ENCODE assay signal across 11 cellular contexts in the genomic region with DNA sequence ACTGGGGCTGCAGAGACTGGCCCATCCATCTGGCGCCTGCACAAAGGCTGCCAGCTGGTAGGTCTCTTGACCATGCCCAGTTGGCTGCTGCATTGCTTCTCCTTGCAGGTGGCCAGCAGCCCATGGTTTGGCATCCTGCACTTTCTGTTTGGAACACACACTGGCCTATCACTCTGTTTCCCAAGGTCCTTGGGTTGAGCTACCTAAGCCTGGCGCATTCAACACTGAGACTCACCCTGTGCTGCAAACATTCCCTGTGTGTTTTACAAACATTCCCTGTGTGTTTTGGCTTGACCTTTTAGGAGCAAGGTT. TPM values are rescaled to one million over a fixed set of nuclear protein-coding genes. Genes with fewer than 3 reads are reported as not detected.
DNase-seq lines count a peak whose midpoint lies in the region; ATAC-seq and TF ChIP-seq lines count a peak whose summit lies in the region.
"Had no signal": no experiment of that assay in that cellular context is flagged by ENCODE, and none has a peak within 500 bp of the region (broad histone marks: within the 10 kb centered on the region; RNA-seq: fewer than 3 reads in every experiment).

No MANE protein-coding gene starts in this region.

- H3K9ac ChIP-seq in skeletal muscle satellite cell (ENCODE audit: low read depth, low read length) (no peak overlapping the region), H9 (ENCODE audit: extremely low read depth, insufficient read length, low read length) (no peak overlapping the region)

- no peak overlapping the region for H4K5ac ChIP-seq in H9 (ENCODE audit: insufficient read length, low read depth, low read length)

- DNase-seq in GM23338 (ENCODE audit: low spot score), result no peak
- DNase-seq in T-cell, result no peak
- no peak for DNase-seq in glutamatergic neuron
- DNase-seq in H9, result no peak
- no peak for DNase-seq in activated CD8-positive, alpha-beta memory T cell treated with anti-CD3 and anti-CD28 coated beads, Interleukin-2, amount 10 ng/mL, durations not matched to agents 7 days and 5 days
- DNase-seq: activated CD8-positive, alpha-beta memory T cell treated with anti-CD3 and anti-CD28 coated beads for 24 hours had no signal

- H3K9me3 Mint-ChIP-seq in GM23338 (no peaks in the 10 kb centered on the region), T-cell (no peaks in the 10 kb centered on the region), glutamatergic neuron (ENCODE audit: unreplicated experiment) (peaks cover 17% of the 10 kb centered on the region), H9 (no peaks in the 10 kb centered on the region)
- no peaks in the 10 kb centered on the region for H3K9me3 Mint-ChIP-seq in activated CD8-positive, alpha-beta memory T cell treated with anti-CD3 and anti-CD28 coated beads, Interleukin-2, amount 10 ng/mL, durations not matched to agents 7 days and 5 days (ENCODE audit: low read depth)
- H3K9me3 Mint-ChIP-seq: IgD-negative memory B cell had no signal

- WGBS in H9 (ENCODE audit: extremely low coverage, insufficient read length, low lambda C conversion rate), result no CpG with 5 or more reads among the region's 2 CpGs

- H3K4me3 ChIP-seq in GM23338 (no peak overlapping the region), skeletal muscle satellite cell (ENCODE audit: low read length) (peak overlapping the region; percentile 53)
- H3K4me3 ChIP-seq: SJSA1 had no signal

- no peaks in the 10 kb centered on the region for H3K9me2 ChIP-seq in GM23338 (ENCODE audit: insufficient read depth)

- H3K27ac ChIP-seq in GM23338 (ENCODE audit: low read depth), result peak overlapping the region; percentile 66; the same call in 1 of the 2 replicates
- H3K27ac ChIP-seq in H9 (ENCODE audit: insufficient read length, low read depth, low read length), result no peak overlapping the region
- H3K27ac ChIP-seq: SJSA1 had no signal

- H3T11ph ChIP-seq in H9 (ENCODE audit: low read length), result no peak overlapping the region

- 0 out of 2 replicates have a peak overlapping the region, but pooled peaks have one; percentile 2 for H3K27ac Mint-ChIP-seq in GM23338
- H3K27ac Mint-ChIP-seq in T-cell, result peak overlapping the region; percentile 62 to 85
- H3K27ac Mint-ChIP-seq in glutamatergic neuron (ENCODE audit: unreplicated experiment), result peak overlapping the region; percentile 63
- H3K27ac Mint-ChIP-seq in H9, result peak overlapping the region in 1 of 3 experiments; percentile 9; a peak in 1 of 7 replicates
- H3K27ac Mint-ChIP-seq in activated CD8-positive, alpha-beta memory T cell treated with anti-CD3 and anti-CD28 coated beads, Interleukin-2, amount 10 ng/mL, durations not matched to agents 7 days and 5 days, result no peak overlapping the region

- H3K79me1 ChIP-seq in H9 (ENCODE audit: insufficient read depth, low read depth, low read length, poor library complexity, severe bottlenecking), result peaks cover 11% of the 10 kb centered on the region

- H4K8ac ChIP-seq in H9 (replicated peaks; ENCODE audit: insufficient read length, low read depth, low read length), result no peak overlapping the region

- no peaks in the 10 kb centered on the region for H3K23me2 ChIP-seq in H9 (ENCODE audit: insufficient read length, low read depth, low read length, poor library complexity, severe bottlenecking)

- H3K4me1 Mint-ChIP-seq in GM23338 (peaks cover 32% of the 10 kb centered on the region), T-cell (peaks cover 64 to 65% (median 65%) of the 10 kb centered on the region in 3 donors), glutamatergic neuron (ENCODE audit: low read depth, unreplicated experiment) (peaks cover 48% of the 10 kb centered on the region), H9 (peaks cover 19 to 22% of the 10 kb centered on the region in 2 experiments)
- peaks cover 37% of the 10 kb centered on the region for H3K4me1 Mint-ChIP-seq in activated CD8-positive, alpha-beta memory T cell treated with anti-CD3 and anti-CD28 coated beads, Interleukin-2, amount 10 ng/mL, durations not matched to agents 7 days and 5 days

- H3K9me3 ChIP-seq in skeletal muscle satellite cell (replicated peaks; ENCODE audit: low read length), result no peaks in the 10 kb centered on the region
- H3K9me3 ChIP-seq in H9 (ENCODE audit: control insufficient read depth, low read depth, low read length), result no peaks in the 10 kb centered on the region
- H3K9me3 ChIP-seq: SJSA1 had no signal

- no peak overlapping the region for H3K4ac ChIP-seq in H9 (ENCODE audit: low read depth, low read length)

- H3K18ac ChIP-seq in H9 (ENCODE audit: insufficient read length, low read depth, low read length), result no peak overlapping the region

- no peaks in the 10 kb centered on the region for H3K27me3 ChIP-seq in GM23338 (ENCODE audit: insufficient read depth)
- no peaks in the 10 kb centered on the region for H3K27me3 ChIP-seq in skeletal muscle satellite cell (ENCODE audit: control insufficient read depth, insufficient read depth, low read length)
- no peaks in the 10 kb centered on the region for H3K27me3 ChIP-seq in H9 (ENCODE audit: insufficient read depth, low read length)
- H3K27me3 ChIP-seq: SJSA1 had no signal

- H3K27me3 Mint-ChIP-seq in GM23338 (ENCODE audit: insufficient read depth, low read depth, poor library complexity), result peaks cover 9% of the 10 kb centered on the region
- no peaks in the 10 kb centered on the region for H3K27me3 Mint-ChIP-seq in T-cell
- H3K27me3 Mint-ChIP-seq in glutamatergic neuron (ENCODE audit: unreplicated experiment), result peaks cover 14% of the 10 kb centered on the region
- no peaks in the 10 kb centered on the region for H3K27me3 Mint-ChIP-seq in H9 (ENCODE audit: low read depth)
- H3K27me3 Mint-ChIP-seq in activated CD8-positive, alpha-beta memory T cell treated with anti-CD3 and anti-CD28 coated beads, Interleukin-2, amount 10 ng/mL, durations not matched to agents 7 days and 5 days, result no peaks in the 10 kb centered on the region
- H3K27me3 Mint-ChIP-seq: IgD-negative memory B cell had no signal

- no peak for TF ChIP-seq CTCF in GM23338 (conservative IDR thresholded peaks at IDR 0.05; ENCODE audit: low read depth in 2 of 2)
- no peak for TF ChIP-seq CTCF in glutamatergic neuron (IDR thresholded peaks at IDR 0.05; ENCODE audit: partially characterized antibody, unreplicated experiment)
- no peak for TF ChIP-seq CTCF in H9 (conservative IDR thresholded peaks at IDR 0.05)

- H3K4me1 ChIP-seq in GM23338 (ENCODE audit: insufficient read depth), result peaks cover 25% of the 10 kb centered on the region
- peaks cover 71% of the 10 kb centered on the region for H3K4me1 ChIP-seq in skeletal muscle satellite cell (ENCODE audit: control insufficient read depth, insufficient read depth, low read length)
- peaks cover 8% of the 10 kb centered on the region; the same call in 1 of the 2 replicates for H3K4me1 ChIP-seq in H9 (ENCODE audit: insufficient read depth, low read length)

- H2BK15ac ChIP-seq in H9 (ENCODE audit: low read depth, low read length), result no peak overlapping the region

- CTCF ChIA-PET in T-cell (lab: Charles Lee), result no interaction called here
- CTCF ChIA-PET in activated CD8-positive, alpha-beta memory T cell treated with anti-CD3 and anti-CD28 coated beads, Interleukin-2, amount 10 ng/mL, durations not matched to agents 7 days and 5 days (lab: Charles Lee), result no interaction called here

- no peak overlapping the region for H3K56ac ChIP-seq in H9 (ENCODE audit: insufficient read length, low read depth, low read length)

- POLR2A ChIA-PET in T-cell (lab: Charles Lee), result no interaction called here

- H3K23ac ChIP-seq in H9 (ENCODE audit: insufficient read length, low read depth, low read length), result no peak overlapping the region

- no peak overlapping the region for H2BK20ac ChIP-seq in H9 (ENCODE audit: low read depth, low read length, poor library complexity, severe bottlenecking)

- H3K4me3 Mint-ChIP-seq in GM23338, result no peak overlapping the region
- H3K4me3 Mint-ChIP-seq in T-cell, result peak overlapping the region in 1 of 3 donors; percentile 73
- H3K4me3 Mint-ChIP-seq in glutamatergic neuron (ENCODE audit: unreplicated experiment), result peak overlapping the region; percentile 11
- H3K4me3 Mint-ChIP-seq in H9, result no peak overlapping the region
- no peak overlapping the region for H3K4me3 Mint-ChIP-seq in activated CD8-positive, alpha-beta memory T cell treated with anti-CD3 and anti-CD28 coated beads, Interleukin-2, amount 10 ng/mL, durations not matched to agents 7 days and 5 days

- H2BK120ac ChIP-seq in H9 (ENCODE audit: low read depth, low read length, poor library complexity, severe bottlenecking), result no peak overlapping the region

- H3K14ac ChIP-seq in H9 (ENCODE audit: insufficient read depth, low read length), result no peak overlapping the region

- no peak overlapping the region for H4K91ac ChIP-seq in H9 (ENCODE audit: insufficient read length, low read depth, low read length)

- ATAC-seq in GM23338, result no peak
- no peak for ATAC-seq in T-cell (replicated peaks in 1 of 4)
- no peak for ATAC-seq in GM19351 (IDR thresholded peaks at IDR 0.05; ENCODE audit: unreplicated experiment)
- no peak for ATAC-seq in activated CD8-positive, alpha-beta memory T cell treated with anti-CD3 and anti-CD28 coated beads, Interleukin-2, amount 10 ng/mL, durations not matched to agents 7 days and 5 days
- no peak for ATAC-seq in GM18909 (IDR thresholded peaks at IDR 0.05; ENCODE audit: poor library complexity, unreplicated experiment)

- H3K36me3 ChIP-seq in GM23338 (ENCODE audit: insufficient read depth) (peaks cover 13% of the 10 kb centered on the region), skeletal muscle satellite cell (ENCODE audit: insufficient read depth, low read length) (peaks cover 29% of the 10 kb centered on the region)

- H2AFZ ChIP-seq in GM23338 (no peak overlapping the region), H9 (ENCODE audit: low read length) (no peak overlapping the region)

- H2AK5ac ChIP-seq in H9 (ENCODE audit: insufficient read length, low read length), result no peak overlapping the region

- H3K4me2 ChIP-seq in GM23338 (no peak overlapping the region), skeletal muscle satellite cell (ENCODE audit: low read length) (peak overlapping the region; percentile 70), H9 (ENCODE audit: insufficient read depth, insufficient read length, low read length) (no peak overlapping the region)

- peaks cover 15% of the 10 kb centered on the region for H4K20me1 ChIP-seq in GM23338 (replicated peaks; ENCODE audit: insufficient read depth)
- H4K20me1 ChIP-seq in H9 (ENCODE audit: control insufficient read depth, insufficient read depth, insufficient read length), result no peaks in the 10 kb centered on the region

- peaks cover 4% of the 10 kb centered on the region; the same call in 1 of the 2 replicates for H3F3A ChIP-seq in GM23338 (replicated peaks; ENCODE audit: low read depth)

- H2BK5ac ChIP-seq in H9 (ENCODE audit: insufficient read length, low read length), result no peak overlapping the region

- H3K79me2 ChIP-seq in GM23338 (replicated peaks; ENCODE audit: insufficient read depth) (peaks cover 90% of the 10 kb centered on the region), H9 (ENCODE audit: insufficient read depth, low read length) (peaks cover 8% of the 10 kb centered on the region; the same call in 1 of the 2 replicates)

- no peak overlapping the region for H2BK12ac ChIP-seq in H9 (ENCODE audit: insufficient read length, low read depth, low read length)

- H3K36me3 Mint-ChIP-seq in GM23338 (ENCODE audit: low read depth) (peaks cover 35% of the 10 kb centered on the region), T-cell (peaks cover 28% of the 10 kb centered on the region), glutamatergic neuron (ENCODE audit: unreplicated experiment) (peaks cover 8% of the 10 kb centered on the region), H9 (ENCODE audit: insufficient read depth in 1 of 3, low read depth in 3 of 3) (peaks cover 19 to 44% (median 26%) of the 10 kb centered on the region in 3 experiments; a peak in 6 of 7 replicates)
- H3K36me3 Mint-ChIP-seq in activated CD8-positive, alpha-beta memory T cell treated with anti-CD3 and anti-CD28 coated beads, Interleukin-2, amount 10 ng/mL, durations not matched to agents 7 days and 5 days, result peaks cover 22% of the 10 kb centered on the region

RNA-seq across cellular contexts. Expression of a gene that starts 55.5 kb away (rescaled TPM):
- 0.54 TPM in 1 of 2 replicates, not detected in the other for total RNA-seq in GM23338 (2014; rRNA removed; shearing (Covaris generic))
- polyA plus RNA-seq in GM23338 (2016; fragmentation: Nextera tagmentation; extraction: Ambion mirVana), result not detected in 2 replicates
- not detected for total RNA-seq in T-cell
- total RNA-seq in glutamatergic neuron (ENCODE audit: unreplicated experiment), result not detected
- total RNA-seq in skeletal muscle satellite cell (2012; rRNA removed), result 0.44 TPM in 1 of 2 replicates, not detected in the other
- not detected in 2 replicates for total RNA-seq in H9 (2021)
- total RNA-seq in activated CD8-positive, alpha-beta memory T cell treated with anti-CD3 and anti-CD28 coated beads, Interleukin-2, amount 10 ng/mL, durations not matched to agents 7 days and 5 days, result not detected
- total RNA-seq: SJSA1 had no signal
